Comparison of ENCODE assay signal across 11 cellular contexts in the genomic region with DNA sequence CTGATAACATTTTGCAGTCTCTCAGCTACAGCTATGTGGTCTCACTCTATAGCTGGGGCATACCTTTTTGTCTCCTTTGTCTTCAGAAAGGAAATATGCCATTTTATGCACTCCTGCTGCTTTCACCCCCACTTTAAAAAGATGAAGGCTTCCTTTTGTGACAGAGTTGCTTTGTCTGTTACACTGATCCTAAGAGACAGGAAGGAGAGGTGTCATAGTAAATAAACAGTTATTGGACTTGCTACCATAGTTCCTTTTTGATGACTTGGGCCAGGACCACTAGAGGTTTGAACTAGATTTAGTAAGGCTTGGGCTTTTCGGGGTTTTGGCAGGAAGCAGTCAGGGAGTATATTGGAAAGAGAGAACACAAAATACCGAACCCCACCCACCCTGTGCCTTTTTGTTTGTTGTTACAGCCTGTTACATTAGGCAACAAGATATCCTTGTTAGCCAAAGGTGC. TPM values are rescaled to one million over a fixed set of nuclear protein-coding genes. Genes with fewer than 3 reads are reported as not detected.
A peak's percentile ranks its signal among the peaks of the same experiment; 100 is the strongest.
DNase-seq lines count a peak whose midpoint lies in the region; ATAC-seq and TF ChIP-seq lines count a peak whose summit lies in the region.
"Had no signal": no experiment of that assay in that cellular context is flagged by ENCODE, and none has a peak within 500 bp of the region (broad histone marks: within the 10 kb centered on the region; RNA-seq: fewer than 3 reads in every experiment).

No MANE protein-coding gene starts in this region.

- peak overlapping the region; percentile 66 for H2AFZ ChIP-seq in OCI-LY3 (ENCODE audit: low read depth, low read length)
- H2AFZ ChIP-seq in mammary epithelial cell (ENCODE audit: low read depth, low read length), result peak overlapping the region; percentile 0
- H2AFZ ChIP-seq in neuronal stem cell (ENCODE audit: low read length), result peak overlapping the region; percentile 84

- H3K9ac ChIP-seq in OCI-LY3 (ENCODE audit: low read length) (peak overlapping the region; percentile 22), mammary epithelial cell (ENCODE audit: insufficient read depth, low read length) (no peak overlapping the region), neuronal stem cell (ENCODE audit: low read depth, low read length, poor library complexity) (no peak overlapping the region)

- no peak overlapping the region for H3K4ac ChIP-seq in neuronal stem cell (ENCODE audit: low read length)

- peaks cover 16% of the 10 kb centered on the region for H4K20me1 ChIP-seq in OCI-LY3 (ENCODE audit: insufficient read depth, low read length)
- no peaks in the 10 kb centered on the region for H4K20me1 ChIP-seq in mammary epithelial cell (ENCODE audit: insufficient read depth, low read length)

- H3K4me3 ChIP-seq in OCI-LY3 (ENCODE audit: low read length) (peak overlapping the region; percentile 61), mammary epithelial cell (replicated peaks in 1 of 3; ENCODE audit: insufficient read depth in 1 of 3, low read depth in 2 of 3, low read length in 3 of 3) (no peak overlapping the region), neuronal stem cell (ENCODE audit: low read length in 2 of 2) (no peak overlapping the region)
- H3K4me3 ChIP-seq: mucosa of descending colon had no signal

- no peak overlapping the region for H3K23ac ChIP-seq in neuronal stem cell (ENCODE audit: low read depth, low read length, poor library complexity)

- H3K4me1 ChIP-seq in OCI-LY3 (ENCODE audit: low read length), result peaks cover 32% of the 10 kb centered on the region
- H3K4me1 ChIP-seq in mammary epithelial cell (ENCODE audit: insufficient read depth, low read length), result peaks cover 12% of the 10 kb centered on the region
- H3K4me1 ChIP-seq in neuronal stem cell (ENCODE audit: control insufficient read depth in 2 of 2, insufficient read depth in 1 of 2, low read depth in 1 of 2, low read length in 2 of 2), result peaks cover 0 to 12% of the 10 kb centered on the region in 2 donors

- peaks cover 28% of the 10 kb centered on the region for H3K79me2 ChIP-seq in OCI-LY3 (ENCODE audit: low read length)
- H3K79me2 ChIP-seq in mammary epithelial cell (ENCODE audit: insufficient read depth, low read length), result peaks cover 32% of the 10 kb centered on the region

- H3K4me2 ChIP-seq in OCI-LY3 (ENCODE audit: low read length) (peak overlapping the region; percentile 68), mammary epithelial cell (ENCODE audit: insufficient read depth, low read depth, low read length) (no peak overlapping the region), neuronal stem cell (ENCODE audit: insufficient read depth, low read length, poor library complexity, severe bottlenecking) (no peak overlapping the region)

- H4K91ac ChIP-seq in neuronal stem cell (ENCODE audit: low read depth, low read length, poor library complexity), result no peak overlapping the region

- intact Hi-C loops in Calu3 (cut with micrococcal nuclease; ENCODE audit: unreplicated experiment) (no loop called here), mammary epithelial cell (cut with micrococcal nuclease) (loop anchor here (5.0 kb wide), 1 partner anchor 110 kb away; no protein-coding TSS in a partner anchor)

- no peak overlapping the region for H2AK5ac ChIP-seq in neuronal stem cell (ENCODE audit: low read depth, low read length)

- in situ Hi-C loops in mammary epithelial cell (cut with MboI; ENCODE audit: low sequenced_read_pairs in 2 of 2), result no loop called here

- no peaks in the 10 kb centered on the region for H3K9me3 Mint-ChIP-seq in Calu3 (ENCODE audit: low read depth, unreplicated experiment)

- ATAC-seq in GM19397 (IDR thresholded peaks at IDR 0.05; ENCODE audit: unreplicated experiment), result no peak
- ATAC-seq: mucosa of descending colon had no signal

- peaks cover 23% of the 10 kb centered on the region for H3K4me1 Mint-ChIP-seq in Calu3 (ENCODE audit: low read depth, unreplicated experiment)

- H3K14ac ChIP-seq in neuronal stem cell (ENCODE audit: low read length), result no peak overlapping the region

- no peaks in the 10 kb centered on the region for H3K27me3 Mint-ChIP-seq in Calu3 (ENCODE audit: unreplicated experiment)

- peaks cover 22% of the 10 kb centered on the region for H3K36me3 Mint-ChIP-seq in Calu3 (ENCODE audit: insufficient read depth, unreplicated experiment)

- H2BK15ac ChIP-seq in neuronal stem cell (ENCODE audit: low read length), result no peak overlapping the region

- 96% methylated on average over 2 of the region's 2 CpGs for WGBS in mammary epithelial cell (ENCODE audit: low coverage, missing lambda C conversion rate)
- no CpG with 5 or more reads among the region's 2 CpGs for WGBS in neuronal stem cell (ENCODE audit: extremely low coverage in 2 of 2, insufficient read length in 2 of 2, insufficient replicate concordance in 1 of 2), 2 donors

- no peaks in the 10 kb centered on the region for H3K79me1 ChIP-seq in neuronal stem cell (ENCODE audit: low read depth, low read length)

- CTCF ChIA-PET in Calu3 (lab: Charles Lee), result interaction anchor here (0.6 kb wide), 1 partner anchor 337 kb away, joined by 3 read pairs; no protein-coding TSS in a partner anchor
- CTCF ChIA-PET in mammary epithelial cell (lab: Charles Lee; ENCODE audit: low non-redundant PET), result no interaction called here

- H3K4me3 Mint-ChIP-seq in Calu3 (ENCODE audit: low read depth, unreplicated experiment), result peak overlapping the region; percentile 15

- no peak overlapping the region for H2BK120ac ChIP-seq in neuronal stem cell (ENCODE audit: low read depth, low read length)

- H3K9me3 ChIP-seq in OCI-LY3 (ENCODE audit: insufficient read depth, low read length), result no peaks in the 10 kb centered on the region
- no peaks in the 10 kb centered on the region for H3K9me3 ChIP-seq in mammary epithelial cell (replicated peaks; ENCODE audit: insufficient read depth, low read length)
- H3K9me3 ChIP-seq in neuronal stem cell (replicated peaks in 1 of 2; ENCODE audit: control insufficient read depth in 2 of 2, insufficient read depth in 1 of 2, low read depth in 1 of 2, low read length in 2 of 2), result no peaks in the 10 kb centered on the region
- H3K9me3 ChIP-seq: mucosa of descending colon had no signal

- TF ChIP-seq CTCF in Calu3 (IDR thresholded peaks at IDR 0.05; ENCODE audit: unreplicated experiment) (no peak), OCI-LY3 (IDR thresholded peaks at IDR 0.05; ENCODE audit: low read depth, low read length) (no peak), mammary epithelial cell (conservative IDR thresholded peaks at IDR 0.05 in 1 of 2, IDR thresholded peaks at IDR 0.05 in 1 of 2; ENCODE audit: extremely low read depth in 1 of 2, insufficient read depth in 1 of 2, low read depth in 1 of 2, low read length in 2 of 2) (no peak)

- BruUV-seq in Calu3 (replicated peaks; lab: Mats Ljungman, UMichigan) (no TSS peak), mammary epithelial cell (replicated peaks; lab: Mats Ljungman, UMichigan) (no TSS peak)

- H3K27ac Mint-ChIP-seq in Calu3 (ENCODE audit: unreplicated experiment), result no peak overlapping the region

- H3K36me3 ChIP-seq in OCI-LY3 (replicated peaks; ENCODE audit: low read depth, low read length) (no peaks in the 10 kb centered on the region), mammary epithelial cell (ENCODE audit: insufficient read depth, low read length) (no peaks in the 10 kb centered on the region), neuronal stem cell (replicated peaks in 1 of 2; ENCODE audit: control insufficient read depth in 2 of 2, insufficient read depth in 2 of 2, low read length in 2 of 2) (peaks cover 0 to 4% of the 10 kb centered on the region in 2 donors)

- no peak overlapping the region for H4K8ac ChIP-seq in neuronal stem cell (ENCODE audit: low read depth, low read length)

- H3K18ac ChIP-seq in neuronal stem cell (ENCODE audit: low read length), result no peak overlapping the region

- H3K27ac ChIP-seq in OCI-LY3 (ENCODE audit: low read length) (peak overlapping the region; percentile 34), mammary epithelial cell (ENCODE audit: insufficient read depth, low read depth, low read length) (no peak overlapping the region), neuronal stem cell (replicated peaks; ENCODE audit: low read length) (no peak overlapping the region)

- no peak overlapping the region for H2BK5ac ChIP-seq in neuronal stem cell (ENCODE audit: low read length)

- no peak overlapping the region for H2BK12ac ChIP-seq in neuronal stem cell (ENCODE audit: low read length)

- peaks cover 4% of the 10 kb centered on the region; the same call in 1 of the 2 replicates for H3K27me3 ChIP-seq in OCI-LY3 (ENCODE audit: low read depth, low read length)
- H3K27me3 ChIP-seq in mammary epithelial cell (ENCODE audit: insufficient read depth, low read length), result no peaks in the 10 kb centered on the region
- peaks cover 0 to 3% (median 0%) of the 10 kb centered on the region in 3 experiments for H3K27me3 ChIP-seq in neuronal stem cell (ENCODE audit: control insufficient read depth in 3 of 3, insufficient read depth in 3 of 3, low read depth in 1 of 3, low read length in 3 of 3)

- DNase-seq in Calu3 (no peak), mammary epithelial cell (no peak), neuronal stem cell (ENCODE audit: low spot score) (no peak), NCI-H446 treated with DMSO at 0.1 percent for 48 hours (lab: John Stamatoyannopoulos, UW) (no peak)
- DNase-seq in stimulated activated naive CD4-positive, alpha-beta T cell treated with Interleukin-2 at 50 U/mL for 16 hours (lab: John Stamatoyannopoulos, UW), result no peak
- DNase-seq: activated CD4-positive, alpha-beta T cell treated with anti-CD3 and anti-CD28 coated beads, Interleukin-2, amount 50 U/mL, for 48 hours; amygdala; mucosa of descending colon; OCI-M1 had no signal

- dilution Hi-C loops in mammary epithelial cell (cut with HindIII; ENCODE audit: low sequenced_read_pairs), result no loop called here

RNA-seq across cellular contexts. Expression of gene METTL9, which starts 1.8 kb away (rescaled TPM):
- total RNA-seq in Calu3 (2022) (86.5 and 109 TPM in 2 replicates), mammary epithelial cell (100 to 1,000 TPM in 1 of 2 donors, 10 to 100 TPM in 1; 86.1 to 131 TPM)
- polyA plus RNA-seq in mammary epithelial cell, result 62.0 TPM
- polyA minus RNA-seq in mammary epithelial cell, result 34.9 TPM
- polyA plus RNA-seq in neuronal stem cell (2013, experiment 1 of 2), result 168 TPM
- 167 TPM for polyA plus RNA-seq in neuronal stem cell (2013, experiment 2 of 2)

RNA-seq across cellular contexts. Expression of gene IGSF6, which starts 54.8 kb away (rescaled TPM):
- total RNA-seq in Calu3 (2022) (not detected in 2 replicates), mammary epithelial cell (not detected)
- not detected for polyA plus RNA-seq in mammary epithelial cell
- not detected for polyA minus RNA-seq in mammary epithelial cell
- not detected for polyA plus RNA-seq in neuronal stem cell (2013, experiment 1 of 2)
- polyA plus RNA-seq in neuronal stem cell (2013, experiment 2 of 2), result not detected

Comparison
In these comparisons a context has a peak if more than half of its experiments do, and no peak if none do; other contexts are left out.
1. H2AFZ ChIP-seq: peak in every context shown above with its lines; median percentile 84 in neuronal stem cell; 66 in OCI-LY3; 0 in mammary epithelial cell.